8 cellular contexts compared by ENCODE assay signal in the genomic region with DNA sequence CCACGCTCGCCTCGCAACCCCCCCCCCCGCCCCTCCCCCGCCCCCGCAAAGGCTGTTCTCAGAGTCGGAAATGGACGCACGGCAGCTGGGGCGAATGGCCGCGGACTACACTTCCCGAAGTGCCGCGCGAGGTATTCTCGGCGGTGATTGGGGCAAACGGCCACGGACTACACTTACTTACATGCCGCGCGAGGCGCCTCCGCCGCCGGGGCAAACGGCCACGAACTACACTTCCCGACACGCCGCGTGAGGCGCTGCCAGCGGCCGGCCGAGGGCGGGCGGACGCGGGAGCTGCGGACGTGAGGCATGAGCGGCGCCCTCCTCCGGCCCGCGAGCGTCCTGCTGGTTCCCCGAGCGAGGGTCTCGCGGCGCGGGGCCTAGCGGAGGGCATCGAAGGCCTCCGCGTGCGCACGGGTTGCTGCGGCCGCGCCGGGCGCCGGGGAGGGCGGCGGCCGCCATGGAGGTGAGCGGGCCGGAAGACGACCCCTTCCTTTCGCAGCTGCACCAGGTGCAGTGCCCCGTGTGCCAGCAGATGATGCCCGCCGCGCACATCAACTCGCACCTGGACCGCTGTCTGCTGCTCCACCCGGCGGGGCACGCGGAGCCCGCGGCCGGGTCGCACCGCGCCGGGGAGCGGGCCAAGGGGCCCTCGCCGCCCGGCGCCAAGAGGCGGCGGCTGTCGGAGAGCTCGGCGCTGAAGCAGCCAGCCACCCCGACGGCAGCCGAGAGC.
DNase-seq lines count a peak whose midpoint lies in the region; ATAC-seq, FAIRE-seq and TF ChIP-seq lines count a peak whose summit lies in the region.

A gene (plus strand): TSS at position 228 of the 730 bp plus-strand sequence. CDS start 230 bp downstream, at position 458.

- H3K27me3 ChIP-seq in RWPE2 (ENCODE audit: insufficient read depth, poor library complexity, severe bottlenecking), result no peaks in the 10 kb centered on the region

- TF ChIP-seq CTCF in RWPE2 (IDR thresholded peaks at IDR 0.05; ENCODE audit: poor library complexity, severe bottlenecking) (peak; percentile 72), fibroblast of pulmonary artery (IDR thresholded peaks at IDR 0.05; ENCODE audit: low read length, missing control alignments) (no peak), nephron (IDR thresholded peaks at IDR 0.05; ENCODE audit: unreplicated experiment in 3 of 3) (peak; percentile 74 to 83 (median 83))

- H3K27me3 Mint-ChIP-seq in nephron (ENCODE audit: low read depth), result no peaks in the 10 kb centered on the region
- H3K27me3 Mint-ChIP-seq in stimulated activated naive CD8-positive, alpha-beta T cell treated with anti-CD3 and anti-CD28 coated beads, Interleukin-15, Interleukin-2, amounts not matched to agents 100 ng/mL and 50 ng/mL, for 24 hours, result no peaks in the 10 kb centered on the region

- no peaks in the 10 kb centered on the region for H3K9me3 Mint-ChIP-seq in nephron
- H3K9me3 Mint-ChIP-seq in stimulated activated naive CD8-positive, alpha-beta T cell treated with anti-CD3 and anti-CD28 coated beads, Interleukin-15, Interleukin-2, amounts not matched to agents 100 ng/mL and 50 ng/mL, for 24 hours, result no peaks in the 10 kb centered on the region

- H3K36me3 ChIP-seq in RWPE2 (ENCODE audit: low read depth), result peaks cover 27% of the 10 kb centered on the region

- no peak for FAIRE-seq in H54 (lab: Jason Lieb, UNC)

- H3K27ac Mint-ChIP-seq in nephron, result peak within 1 kb of the TSS; percentile 92 to 99 (median 95)
- peak within 1 kb of the TSS; percentile 97 for H3K27ac Mint-ChIP-seq in stimulated activated naive CD8-positive, alpha-beta T cell treated with anti-CD3 and anti-CD28 coated beads, Interleukin-15, Interleukin-2, amounts not matched to agents 100 ng/mL and 50 ng/mL, for 24 hours

- ATAC-seq in RWPE2 (ENCODE audit: low read depth), result peak; percentile 90

- H3K4me1 Mint-ChIP-seq in nephron, result peaks cover 38% of the 10 kb centered on the region
- peaks cover 56% of the 10 kb centered on the region for H3K4me1 Mint-ChIP-seq in stimulated activated naive CD8-positive, alpha-beta T cell treated with anti-CD3 and anti-CD28 coated beads, Interleukin-15, Interleukin-2, amounts not matched to agents 100 ng/mL and 50 ng/mL, for 24 hours (ENCODE audit: low read depth)

- peak within 1 kb of the TSS; percentile 91 to 96 (median 93) for H3K4me3 Mint-ChIP-seq in nephron
- peak within 1 kb of the TSS; percentile 88 for H3K4me3 Mint-ChIP-seq in stimulated activated naive CD8-positive, alpha-beta T cell treated with anti-CD3 and anti-CD28 coated beads, Interleukin-15, Interleukin-2, amounts not matched to agents 100 ng/mL and 50 ng/mL, for 24 hours

- H3K9me3 ChIP-seq in RWPE2 (ENCODE audit: severe bottlenecking), result no peaks in the 10 kb centered on the region

- H3K27ac ChIP-seq in RWPE2 (ENCODE audit: poor library complexity, severe bottlenecking), result peak within 1 kb of the TSS; percentile 77

- peak; percentile 89 for TF ChIP-seq POLR2A in H54 (IDR thresholded peaks at IDR 0.05; ENCODE audit: low read depth, low read length)

- H3K4me3 ChIP-seq in RWPE2 (ENCODE audit: severe bottlenecking), result peak within 1 kb of the TSS; percentile 91
- peak within 1 kb of the TSS; percentile 90 for H3K4me3 ChIP-seq in fibroblast of pulmonary artery (replicated peaks; ENCODE audit: low read depth, low read length)

- DNase-seq in EL (peak; percentile 99), H54 (ENCODE audit: insufficient read length, low spot score) (peak; percentile 93), LoVo (ENCODE audit: low spot score) (peak; percentile 97), RWPE2 (ENCODE audit: low spot score) (peak; percentile 99), fibroblast of pulmonary artery (ENCODE audit: low read depth) (peak; percentile 99)
- peak; percentile 96 for DNase-seq in activated T-helper 9 cell treated with anti-CD3 and anti-CD28 coated beads, Interleukin-2, amount 50 U/mL, for 16 hours (ENCODE audit: low read depth)

- peaks cover 15% of the 10 kb centered on the region for H3K36me3 Mint-ChIP-seq in nephron (ENCODE audit: low read depth)
- peaks cover 29% of the 10 kb centered on the region for H3K36me3 Mint-ChIP-seq in stimulated activated naive CD8-positive, alpha-beta T cell treated with anti-CD3 and anti-CD28 coated beads, Interleukin-15, Interleukin-2, amounts not matched to agents 100 ng/mL and 50 ng/mL, for 24 hours (ENCODE audit: low read depth)

- peaks cover 13% of the 10 kb centered on the region for H3K4me1 ChIP-seq in RWPE2 (ENCODE audit: insufficient read depth, poor library complexity, severe bottlenecking)

Comparison
In these comparisons a context has a peak if more than half of its experiments do, and no peak if none do; other contexts are left out.
1. Peak in every context shown above with its lines: DNase-seq, ATAC-seq, H3K4me3 ChIP-seq and H3K27ac ChIP-seq.